Comparison of ENCODE assay signal across 1 cellular context in the genomic region with DNA sequence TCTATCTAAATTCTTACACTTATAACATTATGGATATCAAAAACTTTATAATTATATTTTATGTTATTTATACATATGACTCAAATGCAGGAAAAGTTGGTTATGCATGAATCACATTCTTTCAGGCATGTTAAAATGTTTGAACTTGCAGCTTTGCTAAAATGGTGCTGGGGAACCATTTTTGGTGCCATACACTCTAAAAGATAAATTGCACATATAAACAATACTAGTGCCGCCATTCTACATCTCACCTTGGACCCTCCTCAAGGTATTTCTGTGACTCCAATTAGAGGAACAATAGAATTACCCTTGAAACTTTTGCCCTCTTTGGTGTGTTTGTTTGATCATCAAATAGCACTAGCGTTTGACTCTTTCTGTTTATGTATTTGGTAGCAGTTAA.
TF ChIP-seq lines count a peak whose summit lies in the region.

No MANE protein-coding gene starts in this region.

TF ChIP-seq in HCT116, 20 proteins besides CTCF, POLR2A, EP300 and RAD21 (continued from another document):
- TF ChIP-seq, protein P1, sequence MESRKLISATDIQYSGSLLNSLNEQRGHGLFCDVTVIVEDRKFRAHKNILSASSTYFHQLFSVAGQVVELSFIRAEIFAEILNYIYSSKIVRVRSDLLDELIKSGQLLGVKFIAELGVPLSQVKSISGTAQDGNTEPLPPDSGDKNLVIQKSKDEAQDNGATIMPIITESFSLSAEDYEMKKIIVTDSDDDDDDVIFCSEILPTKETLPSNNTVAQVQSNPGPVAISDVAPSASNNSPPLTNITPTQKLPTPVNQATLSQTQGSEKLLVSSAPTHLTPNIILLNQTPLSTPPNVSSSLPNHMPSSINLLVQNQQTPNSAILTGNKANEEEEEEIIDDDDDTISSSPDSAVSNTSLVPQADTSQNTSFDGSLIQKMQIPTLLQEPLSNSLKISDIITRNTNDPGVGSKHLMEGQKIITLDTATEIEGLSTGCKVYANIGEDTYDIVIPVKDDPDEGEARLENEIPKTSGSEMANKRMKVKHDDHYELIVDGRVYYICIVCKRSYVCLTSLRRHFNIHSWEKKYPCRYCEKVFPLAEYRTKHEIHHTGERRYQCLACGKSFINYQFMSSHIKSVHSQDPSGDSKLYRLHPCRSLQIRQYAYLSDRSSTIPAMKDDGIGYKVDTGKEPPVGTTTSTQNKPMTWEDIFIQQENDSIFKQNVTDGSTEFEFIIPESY (IDR thresholded peaks at IDR 0.05; ENCODE audit: extremely low read depth, insufficient replicate concordance, low read length), result no peak
- TF ChIP-seq EZH2phosphoT487 (IDR thresholded peaks at IDR 0.05; ENCODE audit: borderline replicate concordance), result no peak
- no peak for TF ChIP-seq ELF1 (IDR thresholded peaks at IDR 0.05; ENCODE audit: borderline replicate concordance, low read depth)
- TF ChIP-seq SP1 (IDR thresholded peaks at IDR 0.05; ENCODE audit: low read depth), result no peak
- TF ChIP-seq ZNF274 (IDR thresholded peaks at IDR 0.05; ENCODE audit: low read depth, low read length), result no peak
- peak; percentile 44 for TF ChIP-seq TCF7L2 (IDR thresholded peaks at IDR 0.05; ENCODE audit: borderline replicate concordance, extremely low read depth, insufficient read depth, insufficient read length)
- TF ChIP-seq POLR2AphosphoS5 (IDR thresholded peaks at IDR 0.05; ENCODE audit: low read depth, low read length), result no peak
- TF ChIP-seq CEBPB (IDR thresholded peaks at IDR 0.05; ENCODE audit: low read depth), result no peak
- 0 out of 2 replicates have a peak, but pooled peaks have one; percentile 9 for TF ChIP-seq SIN3A (IDR thresholded peaks at IDR 0.05; ENCODE audit: low read depth)
- TF ChIP-seq EZH2 (IDR thresholded peaks at IDR 0.05), result no peak
- TF ChIP-seq, protein P2, sequence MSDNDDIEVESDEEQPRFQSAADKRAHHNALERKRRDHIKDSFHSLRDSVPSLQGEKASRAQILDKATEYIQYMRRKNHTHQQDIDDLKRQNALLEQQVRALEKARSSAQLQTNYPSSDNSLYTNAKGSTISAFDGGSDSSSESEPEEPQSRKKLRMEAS (IDR thresholded peaks at IDR 0.05), result 0 out of 2 replicates have a peak, but pooled peaks have one; percentile 14
- no peak for TF ChIP-seq SRF (IDR thresholded peaks at IDR 0.05; ENCODE audit: low read depth)
- TF ChIP-seq EGR1 (IDR thresholded peaks at IDR 0.05; ENCODE audit: low read depth), result no peak
- TF ChIP-seq, protein P3, sequence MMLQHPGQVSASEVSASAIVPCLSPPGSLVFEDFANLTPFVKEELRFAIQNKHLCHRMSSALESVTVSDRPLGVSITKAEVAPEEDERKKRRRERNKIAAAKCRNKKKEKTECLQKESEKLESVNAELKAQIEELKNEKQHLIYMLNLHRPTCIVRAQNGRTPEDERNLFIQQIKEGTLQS (IDR thresholded peaks at IDR 0.05), result no peak
- no peak for TF ChIP-seq CBX3 (IDR thresholded peaks at IDR 0.05; ENCODE audit: low read depth)
